14 cellular contexts compared by ENCODE assay signal in genomic region chr10:71829171-71829570, GRCh38. TPM values are rescaled to one million over a fixed set of nuclear protein-coding genes. Genes with fewer than 3 reads are reported as not detected.
DNase-seq lines count a peak whose midpoint lies in the region; ATAC-seq and TF ChIP-seq lines count a peak whose summit lies in the region.
"Had no signal": no experiment of that assay in that cellular context is flagged by ENCODE, and none has a peak within 500 bp of the region (broad histone marks: within the 10 kb centered on the region; RNA-seq: fewer than 3 reads in every experiment).

No MANE protein-coding gene starts in this region.

- H3K36me3 Mint-ChIP-seq in osteocyte (ENCODE audit: unreplicated experiment), result peaks cover 53% of the 10 kb centered on the region

- intact Hi-C loops in left lung (cut with DNase I), result no loop called here

- H3K36me3 ChIP-seq in left lung, result peaks cover 4 to 100% of the 10 kb centered on the region in 2 donors

- H3K9me3 Mint-ChIP-seq in osteocyte (ENCODE audit: unreplicated experiment), result no peaks in the 10 kb centered on the region
- H3K9me3 Mint-ChIP-seq: HFFc6 had no signal

- TF ChIP-seq CTCF in AG10803 (conservative IDR thresholded peaks at IDR 0.05; ENCODE audit: low read length) (no peak), left lung (IDR thresholded peaks at IDR 0.05) (no peak), osteocyte (IDR thresholded peaks at IDR 0.05) (no peak)

- H3K4me3 Mint-ChIP-seq in osteocyte (ENCODE audit: unreplicated experiment), result no peak overlapping the region
- H3K4me3 Mint-ChIP-seq: HFFc6 had no signal

- peak; percentile 53 for ATAC-seq in left lung

- no peaks in the 10 kb centered on the region for H3K27me3 Mint-ChIP-seq in osteocyte (ENCODE audit: unreplicated experiment)

- no peaks in the 10 kb centered on the region for H3K9me3 ChIP-seq in left lung
- H3K9me3 ChIP-seq: testis had no signal

- H3K27ac Mint-ChIP-seq in osteocyte (ENCODE audit: unreplicated experiment), result no peak overlapping the region
- H3K27ac Mint-ChIP-seq: HFFc6 had no signal

- H3K27ac ChIP-seq in cingulate gyrus (ENCODE audit: low read depth, low read length) (peak overlapping the region; percentile 4), left lung (peak overlapping the region; percentile 40 to 82)
- H3K27ac ChIP-seq: testis had no signal

- H3K4me1 ChIP-seq in left lung, result peaks cover 0 to 78% of the 10 kb centered on the region in 2 donors
- H3K4me1 ChIP-seq: testis had no signal

- H3K4me1 Mint-ChIP-seq in osteocyte (ENCODE audit: unreplicated experiment), result peaks cover 6% of the 10 kb centered on the region

- DNase-seq in AG10803 (ENCODE audit: low read depth) (peak; percentile 33), NAMALWA (ENCODE audit: low spot score) (peak; percentile 17), left lung (peak in 1 of 2 donors; percentile 84), DMS153 (lab: John Stamatoyannopoulos, UW) (no peak), AG08396 (ENCODE audit: low spot score) (no peak), osteocyte (ENCODE audit: extremely low spot score, unreplicated experiment) (no peak)
- no peak for DNase-seq in stimulated activated CD4-positive, alpha-beta T cell treated with anti-CD3 and anti-CD28 coated beads, Interleukin-1b, Interleukin-23, amount 100 ng/mL, for 48 hours
- DNase-seq: ACHN; activated CD4-positive, CD25-positive, alpha-beta regulatory T cell treated with anti-CD3 and anti-CD28 coated beads, Interleukin-2, amount 50 U/mL, for 72 hours; DMS 273 treated with DMSO at 0.1 percent for 48 hours; HFFc6; testis had no signal

- H3K4me3 ChIP-seq in AG10803 (ENCODE audit: low read length) (no peak overlapping the region), left lung (peak overlapping the region in 1 of 2 donors; percentile 25)
- H3K4me3 ChIP-seq: coronary artery, testis had no signal

- H3K27me3 ChIP-seq in left lung, result no peaks in the 10 kb centered on the region
- H3K27me3 ChIP-seq: testis had no signal

RNA-seq across cellular contexts. Expression of gene PSAP, which starts 21.9 kb away (rescaled TPM):
- total RNA-seq in left lung, result 1,000 to 10,000 TPM; 1,484 to 1,668 TPM
- total RNA-seq in osteocyte, result 1,262 and 1,314 TPM in 2 replicates

RNA-seq across cellular contexts. Expression of gene VSIR, which starts 55.9 kb away (rescaled TPM):
- total RNA-seq in left lung (100 to 1,000 TPM in 1 of 2 donors, 10 to 100 TPM in 1; 46.7 to 133 TPM), osteocyte (0.16 and 0.75 TPM in 2 replicates)

Comparison
In these comparisons a context has a peak if more than half of its experiments do, and no peak if none do; other contexts are left out.
1. DNase-seq: peak in AG10803 (single experiment) and NAMALWA (single experiment); none in DMS153 (single experiment), stimulated activated CD4-positive, alpha-beta T cell treated with anti-CD3 and anti-CD28 coated beads, Interleukin-1b, Interleukin-23, amount 100 ng/mL, for 48 hours (single experiment), AG08396 (single experiment) and osteocyte (single experiment).
2. RNA of gene VSIR, which starts 55.9 kb away (total RNA-seq): 46.7 to 133 TPM in left lung; 0.16 to 0.75 TPM in osteocyte; every median in the first group is over 10 times any median in the second.